In the genomic region with DNA sequence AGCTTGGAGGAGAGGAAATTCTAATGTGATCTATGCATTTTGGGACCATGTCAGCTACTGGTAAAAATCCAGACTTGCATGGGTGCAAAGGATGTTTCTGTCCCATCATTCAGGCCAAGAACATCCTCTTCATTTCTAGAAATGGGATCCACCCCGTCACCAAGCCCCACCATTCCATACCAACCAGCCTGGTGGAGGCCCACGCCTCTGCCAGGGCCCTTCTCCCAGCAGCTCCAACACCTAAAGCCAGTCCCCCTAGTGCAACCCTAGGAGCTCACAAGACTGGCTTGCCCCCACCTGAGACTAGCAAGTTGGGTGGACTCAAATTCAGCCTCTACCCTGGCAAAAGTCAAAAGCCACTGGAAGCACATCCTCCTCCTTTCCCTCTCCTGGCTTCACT, we compare ENCODE assay signal across 12 cellular contexts. TPM values are rescaled to one million over a fixed set of nuclear protein-coding genes. Genes with fewer than 3 reads are reported as not detected.
A peak's percentile ranks its signal among the peaks of the same experiment; 100 is the strongest.
DNase-seq lines count a peak whose midpoint lies in the region; ATAC-seq and TF ChIP-seq lines count a peak whose summit lies in the region.
"Had no signal": no experiment of that assay in that cellular context is flagged by ENCODE, and none has a peak within 500 bp of the region (broad histone marks: within the 10 kb centered on the region; RNA-seq: fewer than 3 reads in every experiment).

No MANE protein-coding gene starts in this region.

- H3K9me3 ChIP-seq in Panc1 (ENCODE audit: control insufficient read depth, insufficient read depth, low read depth, low read length) (no peaks in the 10 kb centered on the region), prostate gland (no peaks in the 10 kb centered on the region)

- intact Hi-C loops in Panc1 (cut with micrococcal nuclease; ENCODE audit: unreplicated experiment) (no loop called here), prostate gland (cut with DNase I) (loop anchor here (2.0 kb wide), 1 partner anchor 95 kb away; the partner anchor contains the start of gene ETV3)

- no peak overlapping the region for H3K27ac Mint-ChIP-seq in naive thymus-derived CD8-positive, alpha-beta T cell
- H3K27ac Mint-ChIP-seq: activated naive CD4-positive, alpha-beta T cell treated with anti-CD3 and anti-CD28 coated beads, Interleukin-2, amount 50 U/mL, for 24 hours had no signal

- H3K4me1 ChIP-seq in Panc1 (ENCODE audit: control insufficient read depth, insufficient read depth, low read length) (peaks cover 30% of the 10 kb centered on the region), prostate gland (replicated peaks) (peaks cover 8% of the 10 kb centered on the region)

- H3K4me3 ChIP-seq in Panc1 (ENCODE audit: low read depth in 2 of 2, low read length in 2 of 2) (peak overlapping the region; percentile 75 to 93), fibroblast of mammary gland (ENCODE audit: control insufficient read depth, low read depth, low read length) (peak overlapping the region; percentile 84), prostate gland (peak overlapping the region; percentile 51 to 67)

- H3K27ac ChIP-seq in Panc1 (ENCODE audit: low read length): peak overlapping the region; percentile 98
- H3K27ac ChIP-seq in prostate gland: no peak overlapping the region
- H3K27ac ChIP-seq: HL-60 had no signal

- no peak overlapping the region for H3K4me3 Mint-ChIP-seq in naive thymus-derived CD8-positive, alpha-beta T cell
- H3K4me3 Mint-ChIP-seq: activated naive CD4-positive, alpha-beta T cell treated with anti-CD3 and anti-CD28 coated beads, Interleukin-2, amount 50 U/mL, for 24 hours had no signal

- H3K27me3 Mint-ChIP-seq in naive thymus-derived CD8-positive, alpha-beta T cell: peaks cover 23 to 65% (median 48%) of the 10 kb centered on the region in 5 donors

- peaks cover 4% of the 10 kb centered on the region; the same call in 1 of the 2 replicates for H3K36me3 ChIP-seq in Panc1 (ENCODE audit: control insufficient read depth, insufficient read depth, low read length)
- H3K36me3 ChIP-seq in prostate gland: no peaks in the 10 kb centered on the region

- in situ Hi-C loops in Panc1 (cut with HindIII; ENCODE audit: low pct_unique_long_range_greater_than_20kb, low sequenced_read_pairs): no loop called here

- no peak for TF ChIP-seq POLR2A in prostate gland (IDR thresholded peaks at IDR 0.05)

- no TSS peak for BruUV-seq in Panc1 (replicated peaks; lab: Mats Ljungman, UMichigan)

- peaks cover 4 to 21% (median 17%) of the 10 kb centered on the region in 4 donors for H3K4me1 Mint-ChIP-seq in naive thymus-derived CD8-positive, alpha-beta T cell

- CTCF ChIA-PET in Panc1 (lab: Charles Lee): interaction anchor here (0.7 to 1.2 kb wide), 2 partner anchors 112 to 490 kb away, joined by 4 read pairs; no protein-coding TSS in a partner anchor

- DNase-seq in EL (peak; percentile 4), Panc1 (ENCODE audit: low read depth, low spot score) (no peak), fibroblast of mammary gland (ENCODE audit: low read depth) (no peak), prostate gland (ENCODE audit: low spot score) (no peak), NOMO-1 treated with DMSO at 0.1 percent for 48 hours (lab: John Stamatoyannopoulos, UW; ENCODE audit: unreplicated experiment) (no peak), activated T-cell treated with anti-CD3 and anti-CD28 coated beads for 4 hours (no peak)
- no peak for DNase-seq in naive thymus-derived CD8-positive, alpha-beta T cell
- DNase-seq: GF-D8, T1000 had no signal

- no peak for ATAC-seq in Panc1
- ATAC-seq in GM19463 (IDR thresholded peaks at IDR 0.05; ENCODE audit: unreplicated experiment): no peak
- no peak for ATAC-seq in naive thymus-derived CD8-positive, alpha-beta T cell

- H3K27me3 ChIP-seq in Panc1 (ENCODE audit: control insufficient read depth, insufficient read depth, low read length) (no peaks in the 10 kb centered on the region), prostate gland (replicated peaks; ENCODE audit: insufficient read depth) (no peaks in the 10 kb centered on the region)

- POLR2A ChIA-PET in Panc1 (lab: Charles Lee): interaction anchor here (0.5 to 0.7 kb wide), 2 partner anchors 39 to 761 kb away, joined by 3 to 4 read pairs; no protein-coding TSS in a partner anchor
- POLR2A ChIA-PET in naive thymus-derived CD8-positive, alpha-beta T cell (lab: Charles Lee): no interaction called here

- peaks cover 0 to 2% (median 0%) of the 10 kb centered on the region in 9 donors for H3K9me3 Mint-ChIP-seq in naive thymus-derived CD8-positive, alpha-beta T cell
- H3K9me3 Mint-ChIP-seq: activated naive CD4-positive, alpha-beta T cell treated with anti-CD3 and anti-CD28 coated beads, Interleukin-2, amount 50 U/mL, for 24 hours had no signal

- peaks cover 0 to 2% (median 0%) of the 10 kb centered on the region in 3 donors for H3K36me3 Mint-ChIP-seq in naive thymus-derived CD8-positive, alpha-beta T cell

- WGBS in prostate gland: 72% methylated on average over 2 of the region's 2 CpGs

- TF ChIP-seq CTCF in Panc1 (IDR thresholded peaks at IDR 0.05): no peak
- no peak for TF ChIP-seq CTCF in fibroblast of mammary gland (conservative IDR thresholded peaks at IDR 0.05; ENCODE audit: control insufficient read depth, insufficient read depth, low read depth, low read length)
- TF ChIP-seq CTCF in prostate gland (IDR thresholded peaks at IDR 0.05): no peak

RNA-seq across cellular contexts. Expression of gene ARHGEF11, which starts 1.9 kb away (rescaled TPM):
- 55.5 TPM for total RNA-seq in Panc1 (2021; ENCODE audit: unreplicated experiment)
- polyA plus RNA-seq in Panc1 (2012; ENCODE audit: insufficient read length): 44.3 TPM
- 10 to 100 TPM; 38.3 to 92.6 TPM for total RNA-seq in prostate gland
- total RNA-seq in naive thymus-derived CD8-positive, alpha-beta T cell: 10 to 100 TPM; 34.8 to 35.3 TPM
- polyA plus RNA-seq in naive thymus-derived CD8-positive, alpha-beta T cell: 10 to 100 TPM in 1 of 3 donors, 1 to 10 TPM in 2; 4.5 to 15.8 (median 9.9) TPM

RNA-seq across cellular contexts. Expression of gene ETV3L, which starts 55.9 kb away (rescaled TPM):
- not detected for total RNA-seq in Panc1 (2021; ENCODE audit: unreplicated experiment)
- not detected for polyA plus RNA-seq in Panc1 (2012; ENCODE audit: insufficient read length)
- total RNA-seq in prostate gland: not detected
- total RNA-seq in naive thymus-derived CD8-positive, alpha-beta T cell: not detected
- not detected for polyA plus RNA-seq in naive thymus-derived CD8-positive, alpha-beta T cell
